ENCODE assay signal across 5 cellular contexts in the genomic region with DNA sequence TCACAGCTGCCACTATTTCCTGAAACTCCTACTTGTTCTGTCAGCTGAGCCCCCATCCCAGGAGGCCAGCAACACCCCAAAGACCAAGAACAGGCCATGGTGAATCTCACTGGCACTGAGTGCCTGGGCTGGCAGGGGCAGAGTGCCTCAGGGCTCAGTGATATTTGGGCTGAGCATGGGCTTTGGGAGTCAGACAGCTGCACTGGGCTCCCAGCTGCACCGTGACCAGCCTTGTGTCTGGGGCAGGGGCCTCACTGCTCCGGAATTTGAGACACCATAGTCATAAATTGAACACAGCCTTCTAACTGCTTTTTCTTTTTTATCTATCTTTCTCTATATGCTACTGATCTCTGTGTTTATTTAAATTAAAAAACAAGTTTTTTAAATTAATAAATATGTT.
"Had no signal": no experiment of that assay in that cellular context is flagged by ENCODE, and none has a peak within 500 bp of the region (broad histone marks: within the 10 kb centered on the region; RNA-seq: fewer than 3 reads in every experiment).

No MANE protein-coding gene starts in this region.

- DNase-seq: IMR-90, KBM-7 had no signal

- H3K4me3 ChIP-seq: K562 had no signal

- ATAC-seq: HepG2, K562 had no signal

- H3K27ac ChIP-seq: HL-60 had no signal
